ENCODE assay signal across 24 cellular contexts in genomic region chr2:85184990-85185389, GRCh38. TPM values are rescaled to one million over a fixed set of nuclear protein-coding genes. Genes with fewer than 3 reads are reported as not detected.
"Had no signal": no experiment of that assay in that cellular context is flagged by ENCODE, and none has a peak within 500 bp of the region (broad histone marks: within the 10 kb centered on the region; RNA-seq: fewer than 3 reads in every experiment).

No MANE protein-coding gene starts in this region.

- H3K27me3 ChIP-seq: breast epithelium had no signal

- H3K27ac Mint-ChIP-seq: activated CD8-positive, alpha-beta T cell treated with anti-CD3 and anti-CD28 coated beads, Interleukin-2, amount 10 ng/mL, durations not matched to agents 7 days and 5 days; T-cell had no signal

- H3K36me3 Mint-ChIP-seq: T-cell had no signal

- H3K4me2 ChIP-seq: KMS-11 had no signal

- H3K9ac ChIP-seq: KMS-11 had no signal

- H3K4me3 Mint-ChIP-seq: activated CD8-positive, alpha-beta T cell treated with anti-CD3 and anti-CD28 coated beads, Interleukin-2, amount 10 ng/mL, durations not matched to agents 7 days and 5 days; T-cell had no signal

- H3K4me1 Mint-ChIP-seq: T-cell had no signal

- H3K36me3 ChIP-seq: breast epithelium had no signal

- H3K9me3 Mint-ChIP-seq: T-cell had no signal

- DNase-seq: activated CD4-positive, alpha-beta T cell treated with anti-CD3 and anti-CD28 coated beads for 4 hours; activated CD8-positive, alpha-beta memory T cell treated with anti-CD3 and anti-CD28 coated beads, Interleukin-2, amount 50 U/mL, for 48 hours; activated naive CD4-positive, alpha-beta T cell treated with anti-CD3 and anti-CD28 coated beads, Interleukin-2, amount 50 U/mL, for 16 hours; activated T-cell treated with anti-CD3 and anti-CD28 coated beads, Interleukin-2, amount 50 U/mL, for 1 hour; aorta; caudate nucleus; NCI-H1092; NCI-H1417 treated with DMSO at 0.1 percent for 48 hours; NCI-H1694; NCI-H2029; NCI-H510A treated with DMSO at 0.1 percent for 48 hours; NCI-H69; OCI-M1; RPMI8226; WERI-Rb-1 had no signal

- H3K9me3 ChIP-seq: breast epithelium had no signal

- ATAC-seq: activated CD4-positive, CD25-positive, alpha-beta regulatory T cell treated with anti-CD3 and anti-CD28 coated beads, Interleukin-2, amount 50 U/mL, for 24 hours; Panc1; Right ventricle myocardium inferior; T-cell had no signal

- H3K4me3 ChIP-seq: breast epithelium, SK-N-MC had no signal

- H3K27ac ChIP-seq: breast epithelium, KMS-11, SK-N-MC, WERI-Rb-1 had no signal

RNA-seq across cellular contexts. Expression of gene TCF7L1, which starts 51.8 kb away (rescaled TPM):
- total RNA-seq: activated CD8-positive, alpha-beta T cell treated with anti-CD3 and anti-CD28 coated beads, Interleukin-2, amount 10 ng/mL, durations not matched to agents 7 days and 5 days; T-helper 2 cell treated with Interferon-gamma antibody and Interleukin-4, amounts not matched to agents 100 ng/mL and 5 ng/mL, for 36 hours had no signal
